Comparison of ENCODE assay signal across 1 cellular context in genomic region chr13:43003010-43003409, GRCh38.
TF ChIP-seq lines count a peak whose summit lies in the region.

No MANE protein-coding gene starts in this region.

TF ChIP-seq in A549, 52 proteins besides CTCF, POLR2A, EP300 and RAD21 (continued from another document):
- TF ChIP-seq REST (IDR thresholded peaks at IDR 0.05) (no peak), PBX3 (IDR thresholded peaks at IDR 0.05) (no peak)
